In the genomic region with DNA sequence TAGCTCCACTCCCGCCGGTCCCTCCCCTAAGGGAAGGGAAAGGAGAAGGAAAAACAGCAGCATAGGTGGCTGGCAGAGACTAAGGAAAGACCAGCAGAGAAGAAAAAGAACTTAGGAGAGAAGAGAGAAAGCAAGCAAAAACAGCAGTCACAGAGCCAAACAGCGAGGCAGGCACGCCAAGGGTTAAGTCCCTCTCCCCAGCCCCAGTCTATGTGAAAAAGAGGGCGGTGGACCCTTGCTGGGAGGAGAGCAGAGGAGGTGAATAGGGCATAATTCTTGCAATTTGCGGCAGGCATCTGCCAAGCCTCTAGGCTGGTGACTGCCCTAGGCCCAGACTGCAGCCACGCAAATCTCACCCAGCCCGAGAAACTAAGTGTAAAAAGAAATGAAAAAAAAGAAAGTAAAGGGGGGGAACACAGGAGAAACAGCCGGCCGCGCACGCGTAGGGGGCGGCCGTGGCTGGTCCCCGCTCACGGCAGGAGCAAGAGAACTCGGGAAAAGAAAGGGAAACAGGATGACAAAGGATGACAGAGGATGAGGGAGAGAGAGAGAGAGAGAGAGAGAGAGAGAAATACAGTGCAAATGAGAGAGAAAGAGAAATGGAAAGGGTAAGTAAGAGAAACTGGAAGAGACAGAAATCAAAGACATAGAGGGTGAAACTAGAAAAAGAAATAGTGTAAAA, we compare ENCODE assay signal across 1 cellular context.
TF ChIP-seq lines count a peak whose summit lies in the region.

No MANE protein-coding gene starts in this region.

TF ChIP-seq in IMR-90, 13 proteins besides CTCF, POLR2A, EP300 and RAD21:
- TF ChIP-seq BHLHE40 (IDR thresholded peaks at IDR 0.05; ENCODE audit: low read depth, low read length) (no peak), FOS (IDR thresholded peaks at IDR 0.05; ENCODE audit: low read depth, low read length) (no peak), MAFK (IDR thresholded peaks at IDR 0.05; ENCODE audit: low read depth, low read length) (no peak), NFE2L2 (IDR thresholded peaks at IDR 0.05; ENCODE audit: low read depth, low read length) (no peak), RCOR1 (IDR thresholded peaks at IDR 0.05; ENCODE audit: insufficient replicate concordance, low read length) (no peak), CHD1 (IDR thresholded peaks at IDR 0.05; ENCODE audit: low read depth, low read length) (no peak), RFX5 (IDR thresholded peaks at IDR 0.05; ENCODE audit: low read depth, low read length) (no peak), MXI1 (IDR thresholded peaks at IDR 0.05; ENCODE audit: borderline replicate concordance, low read depth, low read length) (no peak), SMC3 (IDR thresholded peaks at IDR 0.05; ENCODE audit: low read depth, low read length) (no peak), MAZ (IDR thresholded peaks at IDR 0.05; ENCODE audit: borderline replicate concordance, low read depth, low read length) (no peak), CEBPB (IDR thresholded peaks at IDR 0.05; ENCODE audit: low read depth, low read length) (no peak)
- TF ChIP-seq, protein P1, sequence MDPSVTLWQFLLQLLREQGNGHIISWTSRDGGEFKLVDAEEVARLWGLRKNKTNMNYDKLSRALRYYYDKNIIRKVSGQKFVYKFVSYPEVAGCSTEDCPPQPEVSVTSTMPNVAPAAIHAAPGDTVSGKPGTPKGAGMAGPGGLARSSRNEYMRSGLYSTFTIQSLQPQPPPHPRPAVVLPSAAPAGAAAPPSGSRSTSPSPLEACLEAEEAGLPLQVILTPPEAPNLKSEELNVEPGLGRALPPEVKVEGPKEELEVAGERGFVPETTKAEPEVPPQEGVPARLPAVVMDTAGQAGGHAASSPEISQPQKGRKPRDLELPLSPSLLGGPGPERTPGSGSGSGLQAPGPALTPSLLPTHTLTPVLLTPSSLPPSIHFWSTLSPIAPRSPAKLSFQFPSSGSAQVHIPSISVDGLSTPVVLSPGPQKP (IDR thresholded peaks at IDR 0.05; ENCODE audit: borderline replicate concordance, low read depth, low read length): no peak
- TF ChIP-seq, protein P2, sequence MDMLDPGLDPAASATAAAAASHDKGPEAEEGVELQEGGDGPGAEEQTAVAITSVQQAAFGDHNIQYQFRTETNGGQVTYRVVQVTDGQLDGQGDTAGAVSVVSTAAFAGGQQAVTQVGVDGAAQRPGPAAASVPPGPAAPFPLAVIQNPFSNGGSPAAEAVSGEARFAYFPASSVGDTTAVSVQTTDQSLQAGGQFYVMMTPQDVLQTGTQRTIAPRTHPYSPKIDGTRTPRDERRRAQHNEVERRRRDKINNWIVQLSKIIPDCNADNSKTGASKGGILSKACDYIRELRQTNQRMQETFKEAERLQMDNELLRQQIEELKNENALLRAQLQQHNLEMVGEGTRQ (IDR thresholded peaks at IDR 0.05; ENCODE audit: low read depth, low read length): no peak
